Comparison of ENCODE assay signal across 12 cellular contexts in the genomic region with DNA sequence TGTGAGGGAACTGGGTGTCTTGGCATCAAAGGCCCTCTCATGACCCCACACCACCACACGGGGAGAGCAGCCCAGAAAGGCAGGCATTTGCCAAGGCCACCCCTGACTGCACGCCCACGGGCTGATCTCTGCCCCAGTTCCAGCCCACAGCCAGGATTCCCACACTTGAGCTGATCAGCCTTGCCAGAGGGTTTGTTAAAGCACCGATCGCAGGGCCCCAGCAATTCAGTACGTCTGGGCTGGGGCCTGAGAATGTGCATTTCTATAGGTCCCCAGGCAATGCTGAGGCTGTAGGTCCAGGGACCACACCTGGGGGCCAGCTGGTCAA.
A peak's percentile ranks its signal among the peaks of the same experiment; 100 is the strongest.
DNase-seq lines count a peak whose midpoint lies in the region; ATAC-seq, FAIRE-seq and TF ChIP-seq lines count a peak whose summit lies in the region.
"Had no signal": no experiment of that assay in that cellular context is flagged by ENCODE, and none has a peak within 500 bp of the region (broad histone marks: within the 10 kb centered on the region; RNA-seq: fewer than 3 reads in every experiment).

No MANE protein-coding gene starts in this region.

- TF ChIP-seq POLR2A in adrenal gland (IDR thresholded peaks at IDR 0.05) (peak in 1 of 2 donors; percentile 44), GM12891 (IDR thresholded peaks at IDR 0.05; ENCODE audit: low read depth, low read length) (no peak)

- H3K9me3 ChIP-seq in adrenal gland (replicated peaks in 1 of 3) (no peaks in the 10 kb centered on the region), psoas muscle (no peaks in the 10 kb centered on the region)
- H3K9me3 ChIP-seq in effector memory CD4-positive, alpha-beta T cell (ENCODE audit: control insufficient read depth, low read length): no peaks in the 10 kb centered on the region

- ATAC-seq in psoas muscle (no peak), HG03520 (IDR thresholded peaks at IDR 0.05; ENCODE audit: unreplicated experiment) (no peak)
- ATAC-seq: activated CD4-positive, alpha-beta T cell treated with anti-CD3 and anti-CD28 coated beads for 36 hours had no signal

- 21 to 22% methylated on average over 6 of the region's 6 CpGs; no CpG with 5 or more reads in 2 of the 4 donors for WGBS in adrenal gland, 4 donors
- WGBS in psoas muscle, 3 donors: 18 to 40% (median 27%) methylated on average over 6 of the region's 6 CpGs

- H3K4me3 ChIP-seq in adrenal gland (peak overlapping the region in 1 of 4 donors; percentile 12), psoas muscle (no peak overlapping the region)
- no peak overlapping the region for H3K4me3 ChIP-seq in effector memory CD4-positive, alpha-beta T cell (ENCODE audit: insufficient read depth, low read depth, low read length, poor library complexity, severe bottlenecking)

- TF ChIP-seq CTCF in adrenal gland (IDR thresholded peaks at IDR 0.05) (no peak), psoas muscle (IDR thresholded peaks at IDR 0.05) (no peak)

- no peak for FAIRE-seq in GM12891 (lab: Jason Lieb, UNC)
- FAIRE-seq: GM18507 had no signal

- H3K27ac ChIP-seq in adrenal gland: peak overlapping the region in 4 of 5 donors; percentile 77 to 96 (median 92)
- H3K27ac ChIP-seq in psoas muscle: peak overlapping the region; percentile 39
- no peak overlapping the region for H3K27ac ChIP-seq in effector memory CD4-positive, alpha-beta T cell (ENCODE audit: insufficient read depth, low read length, poor library complexity, severe bottlenecking)

- intact Hi-C loops in adrenal gland (cut with DNase I): loop anchor here in 1 of 2 donors (10.0 kb wide), 1 partner anchor 97 kb away; no protein-coding TSS in a partner anchor
- intact Hi-C loops in psoas muscle (cut with DNase I): no loop called here

- H3K27me3 ChIP-seq in adrenal gland: no peaks in the 10 kb centered on the region
- no peaks in the 10 kb centered on the region for H3K27me3 ChIP-seq in psoas muscle (ENCODE audit: insufficient read depth in 3 of 3, low read length in 2 of 3)
- no peaks in the 10 kb centered on the region for H3K27me3 ChIP-seq in effector memory CD4-positive, alpha-beta T cell (replicated peaks; ENCODE audit: control insufficient read depth, insufficient read depth, low read length, poor library complexity, severe bottlenecking)

- H3K36me3 ChIP-seq in adrenal gland (replicated peaks in 1 of 2): no peaks in the 10 kb centered on the region
- H3K36me3 ChIP-seq in psoas muscle (ENCODE audit: insufficient read depth in 1 of 2, low read depth in 1 of 2): no peaks in the 10 kb centered on the region
- no peaks in the 10 kb centered on the region for H3K36me3 ChIP-seq in effector memory CD4-positive, alpha-beta T cell (ENCODE audit: control insufficient read depth, insufficient read depth, low read length)

- DNase-seq in Daoy (ENCODE audit: low read depth) (peak; percentile 68), adrenal gland (peak in 6 of 7 donors; percentile 74 to 90 (median 84)), hepatic stellate cell (ENCODE audit: low spot score) (peak; percentile 27), psoas muscle (no peak), GM12891 (ENCODE audit: insufficient read length, low spot score) (no peak), dermis blood vessel endothelial cell (no peak)
- DNase-seq in effector memory CD4-positive, alpha-beta T cell: no peak
- DNase-seq: activated CD4-positive, alpha-beta T cell treated with anti-CD3 and anti-CD28 coated beads for 36 hours; hippocampal formation; stimulated activated CD4-positive, alpha-beta T cell treated with anti-CD3 and anti-CD28 coated beads, Interleukin-2, amount 100 ng/mL, for 24 hours had no signal

- H3K4me1 ChIP-seq in adrenal gland (replicated peaks in 1 of 2) (peaks cover 68 to 87% of the 10 kb centered on the region in 2 donors), psoas muscle (peaks cover 32% of the 10 kb centered on the region)
- H3K4me1 ChIP-seq in effector memory CD4-positive, alpha-beta T cell (ENCODE audit: control insufficient read depth, insufficient read depth, low read length, poor library complexity, severe bottlenecking): no peaks in the 10 kb centered on the region

TF ChIP-seq in GM12891, 5 proteins besides CTCF, POLR2A, EP300 and RAD21:
- no peak for TF ChIP-seq SPI1 (IDR thresholded peaks at IDR 0.05; ENCODE audit: low read depth, low read length)
- TF ChIP-seq PAX5 (IDR thresholded peaks at IDR 0.05; ENCODE audit: insufficient read depth, low read length, severe bottlenecking): no peak
- no peak for TF ChIP-seq TAF1 (IDR thresholded peaks at IDR 0.05; ENCODE audit: low read depth, low read length)
- TF ChIP-seq POLR2AphosphoS5 (IDR thresholded peaks at IDR 0.05; ENCODE audit: low read depth, low read length): no peak
- no peak for TF ChIP-seq POU2F2 (IDR thresholded peaks at IDR 0.05; ENCODE audit: low read depth, low read length)

Comparison
In these comparisons a context has a peak if more than half of its experiments do, and no peak if none do; other contexts are left out.
1. DNase-seq: peak in Daoy (single experiment), adrenal gland (6 of 7) and hepatic stellate cell (single experiment); none in psoas muscle (0 of 2), GM12891 (single experiment), effector memory CD4-positive, alpha-beta T cell (0 of 3) and dermis blood vessel endothelial cell (single experiment).